In genomic region chr3:137217733-137218132, GRCh38 we compare ENCODE assay signal across 11 cellular contexts.
DNase-seq lines count a peak whose midpoint lies in the region; ATAC-seq, FAIRE-seq and TF ChIP-seq lines count a peak whose summit lies in the region.
"Had no signal": no experiment of that assay in that cellular context is flagged by ENCODE, and none has a peak within 500 bp of the region (broad histone marks: within the 10 kb centered on the region; RNA-seq: fewer than 3 reads in every experiment).

No MANE protein-coding gene starts in this region.

- TF ChIP-seq CTCF in WERI-Rb-1 (IDR thresholded peaks at IDR 0.05; ENCODE audit: low read depth, low read length) (peak; percentile 65), nephron (IDR thresholded peaks at IDR 0.05; ENCODE audit: unreplicated experiment in 3 of 3) (peak in 2 of 3 experiments; percentile 19 to 36)

- DNase-seq in HEK293T (ENCODE audit: extremely low spot score) (peak; percentile 37), WERI-Rb-1 (peak; percentile 40), anterior cingulate cortex (lab: John Stamatoyannopoulos, UW) (no peak)
- no peak for DNase-seq in stimulated activated CD4-positive, alpha-beta T cell treated with anti-CD3 and anti-CD28 coated beads, Interleukin-1b, Interleukin-23, amount 100 ng/mL, for 48 hours
- DNase-seq: effector CD8-positive, alpha-beta T cell; HCEC 1CT; uterus had no signal

- POLR2A ChIA-PET in HEK293T (lab: Yijun Ruan, JAX), result no interaction called here

- ATAC-seq in GM21529 (IDR thresholded peaks at IDR 0.05; ENCODE audit: unreplicated experiment), result no peak

- no peaks in the 10 kb centered on the region for H3K27me3 ChIP-seq in WERI-Rb-1 (ENCODE audit: insufficient read depth, low read depth, severe bottlenecking)
- H3K27me3 ChIP-seq: right atrium auricular region, uterus had no signal

- H3K36me3 ChIP-seq in WERI-Rb-1, result no peaks in the 10 kb centered on the region
- H3K36me3 ChIP-seq: right atrium auricular region, uterus had no signal

- no peak overlapping the region for H3K27ac Mint-ChIP-seq in nephron

- no peaks in the 10 kb centered on the region for H3K4me1 Mint-ChIP-seq in nephron

- H3K27ac ChIP-seq in WERI-Rb-1, result no peak overlapping the region
- H3K27ac ChIP-seq: right atrium auricular region, uterus had no signal

- peak; percentile 27 for FAIRE-seq in G401.6 (lab: Jason Lieb, UNC)

- CTCF ChIA-PET in HEK293T (lab: Yijun Ruan, JAX), result no interaction called here

- peaks cover 18% of the 10 kb centered on the region for H3K9me3 Mint-ChIP-seq in nephron

- H3K27me3 Mint-ChIP-seq in nephron (ENCODE audit: low read depth), result no peaks in the 10 kb centered on the region

- H3K36me3 Mint-ChIP-seq in nephron (ENCODE audit: low read depth), result no peaks in the 10 kb centered on the region

- H3K9me3 ChIP-seq in WERI-Rb-1 (ENCODE audit: severe bottlenecking), result no peaks in the 10 kb centered on the region
- H3K9me3 ChIP-seq: right atrium auricular region, uterus had no signal

- no peak overlapping the region for H3K4me3 Mint-ChIP-seq in nephron

- H3K4me3 ChIP-seq in WERI-Rb-1 (ENCODE audit: low read depth, low read length), result no peak overlapping the region
- H3K4me3 ChIP-seq: right atrium auricular region, uterus had no signal

TF ChIP-seq in HEK293T, 16 proteins besides CTCF, POLR2A, EP300 and RAD21:
- no peak for TF ChIP-seq TARDBP (IDR thresholded peaks at IDR 0.05)
- TF ChIP-seq SP1 (IDR thresholded peaks at IDR 0.05), result no peak
- TF ChIP-seq CTBP1 (IDR thresholded peaks at IDR 0.05; ENCODE audit: borderline replicate concordance), result no peak
- TF ChIP-seq L3MBTL2 (conservative IDR thresholded peaks at IDR 0.05), result no peak
- TF ChIP-seq FOXM1 (IDR thresholded peaks at IDR 0.05; ENCODE audit: borderline replicate concordance), result no peak
- TF ChIP-seq FOXA1 (IDR thresholded peaks at IDR 0.05), result no peak

Comparison
In these comparisons a context has a peak if more than half of its experiments do, and no peak if none do; other contexts are left out.
1. DNase-seq: peak in HEK293T (single experiment) and WERI-Rb-1 (single experiment); none in anterior cingulate cortex (0 of 58) and stimulated activated CD4-positive, alpha-beta T cell treated with anti-CD3 and anti-CD28 coated beads, Interleukin-1b, Interleukin-23, amount 100 ng/mL, for 48 hours (single experiment).